Comparison of ENCODE assay signal across 21 cellular contexts in the genomic region with DNA sequence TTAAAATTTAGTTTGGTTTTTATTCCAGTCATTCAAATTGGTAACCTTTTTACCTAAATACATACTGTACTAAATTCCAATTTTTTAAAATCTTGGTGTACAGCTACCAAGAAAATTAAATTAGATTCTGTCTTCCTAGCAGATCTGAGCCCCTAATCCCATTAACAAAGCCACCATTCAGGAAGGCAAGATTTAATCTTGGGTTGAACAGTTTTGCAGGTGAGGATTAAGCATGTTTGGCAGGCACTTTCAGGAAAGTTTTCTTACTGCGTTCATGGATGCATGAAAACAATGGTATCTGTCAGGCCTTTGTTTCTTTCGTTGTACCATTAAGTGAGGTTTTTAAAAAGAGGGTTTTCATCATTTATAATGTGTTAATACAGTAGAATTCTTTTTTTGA. TPM values are rescaled to one million over a fixed set of nuclear protein-coding genes. Genes with fewer than 3 reads are reported as not detected.
A peak's percentile ranks its signal among the peaks of the same experiment; 100 is the strongest.
DNase-seq lines count a peak whose midpoint lies in the region; ATAC-seq and TF ChIP-seq lines count a peak whose summit lies in the region.
"Had no signal": no experiment of that assay in that cellular context is flagged by ENCODE, and none has a peak within 500 bp of the region (broad histone marks: within the 10 kb centered on the region; RNA-seq: fewer than 3 reads in every experiment).

No MANE protein-coding gene starts in this region.

- RAD21 ChIA-PET in HCT116 (lab: Charles Lee; ENCODE audit: low non-redundant PET in 1 of 2, low total read pairs in 2 of 2, uncharacterized antibody in 2 of 2, unreplicated experiment in 2 of 2), result no interaction called here

- H3K4ac ChIP-seq in neuronal stem cell (ENCODE audit: low read length), result no peak overlapping the region

- no peak overlapping the region for H4K91ac ChIP-seq in neuronal stem cell (ENCODE audit: low read depth, low read length, poor library complexity)

- H2BK5ac ChIP-seq in neuronal stem cell (ENCODE audit: low read length), result no peak overlapping the region

- H3K79me2 ChIP-seq in HCT116 (ENCODE audit: insufficient read depth, low read length), result peaks cover 98% of the 10 kb centered on the region

- ATAC-seq in HCT116 (no peak), GM18498 (IDR thresholded peaks at IDR 0.05; ENCODE audit: unreplicated experiment) (no peak), heart right ventricle (no peak)
- ATAC-seq: Right ventricle myocardium inferior had no signal

- no peak overlapping the region for H3K23ac ChIP-seq in neuronal stem cell (ENCODE audit: low read depth, low read length, poor library complexity)

- DNase-seq in D341Med (ENCODE audit: low spot score), result peak; percentile 15
- DNase-seq in HCT116 (ENCODE audit: low read depth, low spot score), result no peak
- DNase-seq in SK-N-DZ (ENCODE audit: low spot score), result peak; percentile 70
- DNase-seq in neuronal stem cell (ENCODE audit: low spot score), result peak; percentile 29
- no peak for DNase-seq in heart right ventricle
- DNase-seq in T-helper 2 cell, result no peak
- DNase-seq: ACHN; CD4-positive, alpha-beta T cell; COR-L47; EL; GF-D8; Karpas-422; NCI-H1694; NCI-H2081; NCI-H2171 treated with DMSO at 0.1 percent for 48 hours; NCI-H524 treated with DMSO at 0.1 percent for 48 hours; SW 1271 had no signal

- no peaks in the 10 kb centered on the region for H3K9me2 ChIP-seq in HCT116 (ENCODE audit: insufficient read depth)

- TF ChIP-seq CTCF in HCT116 (IDR thresholded peaks at IDR 0.05 in 2 of 3, conservative IDR thresholded peaks at IDR 0.05 in 1 of 3; ENCODE audit: borderline replicate concordance in 1 of 3, insufficient read depth in 1 of 3, low read depth in 2 of 3, low read length in 2 of 3), result no peak
- TF ChIP-seq CTCF in heart right ventricle (IDR thresholded peaks at IDR 0.05), result no peak

- no peak for TF ChIP-seq RAD21 in HCT116 (IDR thresholded peaks at IDR 0.05; ENCODE audit: low read depth)

- intact Hi-C loops in HCT116 (cut with micrococcal nuclease) (no loop called here), heart right ventricle (cut with DNase I) (loop anchor here in 1 of 10 donors (10.0 kb wide), 1 partner anchor 150 kb away; no protein-coding TSS in a partner anchor)

- no peak for TF ChIP-seq POLR2A in HCT116 (IDR thresholded peaks at IDR 0.05; ENCODE audit: borderline replicate concordance, extremely low read depth, insufficient read depth, insufficient read length)

- H3K4me2 ChIP-seq in HCT116 (ENCODE audit: low read length) (no peak overlapping the region), neuronal stem cell (ENCODE audit: insufficient read depth, low read length, poor library complexity, severe bottlenecking) (no peak overlapping the region)
- H3K4me2 ChIP-seq: BLaER1 had no signal

- H2AFZ ChIP-seq in HCT116 (ENCODE audit: low read depth, low read length, poor library complexity, severe bottlenecking) (no peak overlapping the region), neuronal stem cell (ENCODE audit: low read length) (no peak overlapping the region)

- H3K4me3 ChIP-seq in HCT116 (replicated peaks in 1 of 2; ENCODE audit: low read depth in 1 of 2, low read length in 2 of 2), result no peak overlapping the region
- H3K4me3 ChIP-seq in neuronal stem cell (ENCODE audit: low read length in 2 of 2), result no peak overlapping the region
- no peak overlapping the region for H3K4me3 ChIP-seq in heart right ventricle
- H3K4me3 ChIP-seq: BLaER1, SJSA1 had no signal

- H2BK120ac ChIP-seq in neuronal stem cell (ENCODE audit: low read depth, low read length), result no peak overlapping the region

- no peak overlapping the region for H2BK15ac ChIP-seq in neuronal stem cell (ENCODE audit: low read length)

- H3K27me3 ChIP-seq in HCT116 (ENCODE audit: insufficient read depth, low read length) (no peaks in the 10 kb centered on the region), neuronal stem cell (ENCODE audit: control insufficient read depth in 3 of 3, insufficient read depth in 3 of 3, low read depth in 1 of 3, low read length in 3 of 3) (no peaks in the 10 kb centered on the region), heart right ventricle (no peaks in the 10 kb centered on the region)
- H3K27me3 ChIP-seq: BLaER1, SJSA1 had no signal

- H3K4me1 ChIP-seq in HCT116 (ENCODE audit: control insufficient read depth in 1 of 2, insufficient read depth in 2 of 2, low read length in 2 of 2), result peaks cover 18 to 56% of the 10 kb centered on the region in 2 experiments; a peak in 3 of 4 replicates
- H3K4me1 ChIP-seq in neuronal stem cell (ENCODE audit: control insufficient read depth in 2 of 2, insufficient read depth in 1 of 2, low read depth in 1 of 2, low read length in 2 of 2), result peaks cover 0 to 2% of the 10 kb centered on the region in 2 donors
- peaks cover 0 to 46% (median 9%) of the 10 kb centered on the region in 9 donors for H3K4me1 ChIP-seq in heart right ventricle
- H3K4me1 ChIP-seq: BLaER1, SJSA1 had no signal

- CTCF ChIA-PET in HCT116 (lab: Charles Lee), result no interaction called here

- H3K9ac ChIP-seq in HCT116 (ENCODE audit: low read length) (no peak overlapping the region), neuronal stem cell (ENCODE audit: low read depth, low read length, poor library complexity) (no peak overlapping the region)
- H3K9ac ChIP-seq: BLaER1 had no signal

- H3K9me3 ChIP-seq in HCT116 (ENCODE audit: control insufficient read depth in 1 of 2, insufficient read depth in 1 of 2, low read depth in 1 of 2, low read length in 2 of 2), result no peaks in the 10 kb centered on the region
- H3K9me3 ChIP-seq in neuronal stem cell (replicated peaks in 1 of 2; ENCODE audit: control insufficient read depth in 2 of 2, insufficient read depth in 1 of 2, low read depth in 1 of 2, low read length in 2 of 2), result peaks cover 0 to 17% of the 10 kb centered on the region in 2 donors
- H3K9me3 ChIP-seq in heart right ventricle, result no peaks in the 10 kb centered on the region
- H3K9me3 ChIP-seq: SJSA1 had no signal

- BruUV-seq in HCT116 (replicated peaks; lab: Mats Ljungman, UMichigan), result no TSS peak

- peak overlapping the region; percentile 46; the same call in 1 of the 2 replicates for H3K27ac ChIP-seq in HCT116 (ENCODE audit: low read depth, low read length)
- no peak overlapping the region for H3K27ac ChIP-seq in neuronal stem cell (replicated peaks; ENCODE audit: low read length)
- H3K27ac ChIP-seq in heart right ventricle, result no peak overlapping the region
- H3K27ac ChIP-seq: BLaER1, SJSA1 had no signal

- H4K8ac ChIP-seq in neuronal stem cell (ENCODE audit: low read depth, low read length), result no peak overlapping the region

- H2AK5ac ChIP-seq in neuronal stem cell (ENCODE audit: low read depth, low read length), result no peak overlapping the region

- H3K79me1 ChIP-seq in neuronal stem cell (ENCODE audit: low read depth, low read length), result no peaks in the 10 kb centered on the region

- no peak overlapping the region for H2BK12ac ChIP-seq in neuronal stem cell (ENCODE audit: low read length)

- H3K18ac ChIP-seq in neuronal stem cell (ENCODE audit: low read length), result no peak overlapping the region

- no CpG with 5 or more reads among the region's 2 CpGs for WGBS in neuronal stem cell (ENCODE audit: extremely low coverage in 2 of 2, insufficient read length in 2 of 2, insufficient replicate concordance in 1 of 2), 2 donors
- WGBS in heart right ventricle, 2 donors, result 56 to 70% methylated on average over 2 of the region's 2 CpGs

- POLR2A ChIA-PET in HCT116 (lab: Charles Lee), result no interaction called here

- H3K36me3 ChIP-seq in HCT116 (ENCODE audit: control insufficient read depth in 1 of 2, insufficient read depth in 2 of 2, low read length in 2 of 2) (peaks cover 66 to 69% of the 10 kb centered on the region in 2 experiments), neuronal stem cell (replicated peaks in 1 of 2; ENCODE audit: control insufficient read depth in 2 of 2, insufficient read depth in 2 of 2, low read length in 2 of 2) (peaks cover 5 to 96% of the 10 kb centered on the region in 2 donors), heart right ventricle (peaks cover 0 to 100% (median 49%) of the 10 kb centered on the region in 9 donors)

- H4K20me1 ChIP-seq in HCT116 (ENCODE audit: insufficient read depth), result peaks cover 62% of the 10 kb centered on the region

- no peak overlapping the region for H3K14ac ChIP-seq in neuronal stem cell (ENCODE audit: low read length)

TF ChIP-seq in HCT116, 20 proteins besides CTCF, POLR2A, EP300 and RAD21 (continues in another document):
- TF ChIP-seq TCF7L2 (IDR thresholded peaks at IDR 0.05; ENCODE audit: borderline replicate concordance, extremely low read depth, insufficient read depth, insufficient read length) (no peak), ELF1 (IDR thresholded peaks at IDR 0.05; ENCODE audit: borderline replicate concordance, low read depth) (no peak), ZNF274 (IDR thresholded peaks at IDR 0.05; ENCODE audit: low read depth, low read length) (no peak), CBX3 (IDR thresholded peaks at IDR 0.05; ENCODE audit: low read depth) (no peak), EZH2phosphoT487 (IDR thresholded peaks at IDR 0.05; ENCODE audit: borderline replicate concordance) (no peak), SRF (IDR thresholded peaks at IDR 0.05; ENCODE audit: low read depth) (no peak), ZFX (IDR thresholded peaks at IDR 0.05) (no peak)
- TF ChIP-seq, protein P1, sequence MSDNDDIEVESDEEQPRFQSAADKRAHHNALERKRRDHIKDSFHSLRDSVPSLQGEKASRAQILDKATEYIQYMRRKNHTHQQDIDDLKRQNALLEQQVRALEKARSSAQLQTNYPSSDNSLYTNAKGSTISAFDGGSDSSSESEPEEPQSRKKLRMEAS (IDR thresholded peaks at IDR 0.05), result no peak

RNA-seq across cellular contexts. Expression of gene ITPRID2, which starts 32.8 kb away (rescaled TPM):
- total RNA-seq in HCT116 (2021; ENCODE audit: unreplicated experiment) (1,605 TPM), heart right ventricle (10 to 100 TPM; 49.5 to 86.6 (median 67.9) TPM)
- polyA plus RNA-seq in HCT116 (2012), result 428 and 446 TPM in 2 replicates
- polyA plus RNA-seq in SK-N-DZ (2014; cell fraction: cytosol; rRNA removed), result 29.5 and 47.1 TPM in 2 replicates
- 49.5 and 63.1 TPM in 2 replicates for polyA plus RNA-seq in SK-N-DZ (2014; cell fraction: nucleus; rRNA removed)
- polyA plus RNA-seq in neuronal stem cell (2013, experiment 1 of 2), result 17.1 TPM
- polyA plus RNA-seq in neuronal stem cell (2013, experiment 2 of 2), result 18.2 TPM
- polyA plus RNA-seq in heart right ventricle, result 100 to 1,000 TPM in 1 of 2 donors, 10 to 100 TPM in 1; 30.6 to 119 TPM

Comparison
In these comparisons a context has a peak if more than half of its experiments do, and no peak if none do; other contexts are left out.
1. DNase-seq: peak in D341Med (single experiment), SK-N-DZ (single experiment) and neuronal stem cell (single experiment); none in HCT116 (single experiment), heart right ventricle (0 of 2) and T-helper 2 cell (0 of 5).
2. RNA of gene ITPRID2, which starts 32.8 kb away (total RNA-seq): 1,605 TPM in HCT116 (single experiment); 49.5 to 86.6 TPM in heart right ventricle; every median in the first group is over 10 times any median in the second.